19 cellular contexts compared by ENCODE assay signal in genomic region chr22:49872347-49872746, GRCh38. TPM values are rescaled to one million over a fixed set of nuclear protein-coding genes. Genes with fewer than 3 reads are reported as not detected.
DNase-seq lines count a peak whose midpoint lies in the region; ATAC-seq, FAIRE-seq and TF ChIP-seq lines count a peak whose summit lies in the region.
"Had no signal": no experiment of that assay in that cellular context is flagged by ENCODE, and none has a peak within 500 bp of the region (broad histone marks: within the 10 kb centered on the region; RNA-seq: fewer than 3 reads in every experiment).

No MANE protein-coding gene starts in this region.

- in situ Hi-C loops in K562 (cut with MboI) (no loop called here), ACHN (cut with HindIII; ENCODE audit: low pct_ligation_motif_present, low pct_unique_long_range_greater_than_20kb, low sequenced_read_pairs) (no loop called here)

- H3K9me3 ChIP-seq in CD4-positive, alpha-beta T cell (ENCODE audit: control insufficient read depth, low read length), result peaks cover 3% of the 10 kb centered on the region
- H3K9me3 ChIP-seq in CD4-positive, alpha-beta memory T cell (ENCODE audit: control insufficient read depth in 1 of 2, low read length in 2 of 2), result no peaks in the 10 kb centered on the region
- peaks cover 3% of the 10 kb centered on the region for H3K9me3 ChIP-seq in K562 (replicated peaks; ENCODE audit: control insufficient read depth, insufficient read depth, low read depth, low read length)
- H3K9me3 ChIP-seq: Peyer's patch had no signal

- H3K9me3 Mint-ChIP-seq in CD4-positive, alpha-beta T cell, result peaks cover 5% of the 10 kb centered on the region
- peaks cover 0 to 19% (median 7%) of the 10 kb centered on the region in 8 donors for H3K9me3 Mint-ChIP-seq in CD4-positive, alpha-beta memory T cell

- no peaks in the 10 kb centered on the region for H3K27me3 ChIP-seq in CD4-positive, alpha-beta T cell (ENCODE audit: control insufficient read depth, insufficient read depth, low read length)
- H3K27me3 ChIP-seq in CD4-positive, alpha-beta memory T cell (ENCODE audit: insufficient read depth, low read length), result no peaks in the 10 kb centered on the region
- no peaks in the 10 kb centered on the region for H3K27me3 ChIP-seq in K562 (ENCODE audit: control insufficient read depth in 2 of 2, insufficient read depth in 2 of 2, low read length in 2 of 2)
- H3K27me3 ChIP-seq: BLaER1 treated with 17β-estradiol and CSF1 and Interleukin-3, amounts not matched to agents 10 nM and 100 nM; Peyer's patch; SJCRH30 had no signal

- H2AFZ ChIP-seq in K562 (ENCODE audit: low read depth, low read length), result no peak overlapping the region

- no peaks in the 10 kb centered on the region for H3K27me3 Mint-ChIP-seq in CD4-positive, alpha-beta T cell
- H3K27me3 Mint-ChIP-seq in CD4-positive, alpha-beta memory T cell, result no peaks in the 10 kb centered on the region

- no peak for TF ChIP-seq CTCF in CD4-positive, alpha-beta T cell (IDR thresholded peaks at IDR 0.05)
- no peak for TF ChIP-seq CTCF in K562 (IDR thresholded peaks at IDR 0.05 in 2 of 3, conservative IDR thresholded peaks at IDR 0.05 in 1 of 3; ENCODE audit: insufficient read depth in 2 of 3, low read depth in 1 of 3, low read length in 3 of 3)

- no peak overlapping the region for H3K4me3 Mint-ChIP-seq in CD4-positive, alpha-beta T cell
- H3K4me3 Mint-ChIP-seq in CD4-positive, alpha-beta memory T cell, result peak overlapping the region in 3 of 8 donors; percentile 15 to 32 (median 25)

- H3K36me3 ChIP-seq in CD4-positive, alpha-beta memory T cell (ENCODE audit: insufficient read depth, low read length), result no peaks in the 10 kb centered on the region
- peaks cover 11% of the 10 kb centered on the region; the same call in 2 of the 3 replicates for H3K36me3 ChIP-seq in K562 (ENCODE audit: control insufficient read depth, insufficient read depth, low read length)
- H3K36me3 ChIP-seq: Peyer's patch had no signal

- 23% methylated on average over 7 of the region's 7 CpGs for WGBS in K562 (ENCODE audit: insufficient coverage, low coverage, missing lambda C conversion rate)

- no peak overlapping the region for H3K27ac ChIP-seq in CD4-positive, alpha-beta T cell (ENCODE audit: low read depth, low read length)
- H3K27ac ChIP-seq in CD4-positive, alpha-beta memory T cell (ENCODE audit: low read depth, low read length), result no peak overlapping the region
- peak overlapping the region; percentile 69 for H3K27ac ChIP-seq in K562 (ENCODE audit: extremely low read depth, low read depth, low read length)
- H3K27ac ChIP-seq: BLaER1 treated with 17β-estradiol and CSF1 and Interleukin-3, amounts not matched to agents 10 nM and 100 nM; HL-60; Peyer's patch; SJCRH30 had no signal

- POLR2A ChIA-PET in CD4-positive, alpha-beta T cell (lab: Charles Lee), result interaction anchor here (1.3 kb wide), 1 partner anchor 9 kb away, joined by 3 read pairs; no protein-coding TSS in a partner anchor
- POLR2A ChIA-PET in CD4-positive, alpha-beta memory T cell (lab: Charles Lee; ENCODE audit: partially characterized antibody), result interaction anchor here (5.9 kb wide), 1 partner anchor 17 kb away, joined by 39 read pairs; the partner anchor contains the start of gene ZBED4
- POLR2A ChIA-PET in K562 (lab: Yijun Ruan, JAX), result interaction anchor here (0.8 to 1.4 kb wide), 3 partner anchors 9 to 23 kb away, joined by 3 to 6 read pairs (median 3); no protein-coding TSS in a partner anchor

- TF ChIP-seq POLR2A in K562 (conservative IDR thresholded peaks at IDR 0.05), result no peak

- H4K20me1 ChIP-seq in K562 (replicated peaks; ENCODE audit: control insufficient read depth, insufficient read depth, low read length), result peaks cover 9% of the 10 kb centered on the region; the same call in 1 of the 2 replicates

- peaks cover 63% of the 10 kb centered on the region for H3K4me1 Mint-ChIP-seq in CD4-positive, alpha-beta T cell (ENCODE audit: low read depth)
- peaks cover 43 to 72% (median 61%) of the 10 kb centered on the region in 4 donors for H3K4me1 Mint-ChIP-seq in CD4-positive, alpha-beta memory T cell

- CTCF ChIA-PET in CD4-positive, alpha-beta T cell (lab: Charles Lee), result no interaction called here
- CTCF ChIA-PET in CD4-positive, alpha-beta memory T cell (lab: Charles Lee; ENCODE audit: partially characterized antibody), result interaction anchor here (1.2 to 1.3 kb wide), 2 partner anchors 18 to 105 kb away, joined by 3 to 4 read pairs; no protein-coding TSS in a partner anchor
- CTCF ChIA-PET in K562 (lab: Yijun Ruan, JAX; ENCODE audit: low intra/inter-chr PET ratio), result no interaction called here

- FAIRE-seq in K562 (lab: Jason Lieb, UNC), result peak; percentile 75
- FAIRE-seq: D721Med, H1 had no signal

- no peak for DNase-seq in CD4-positive, alpha-beta T cell
- no peak for DNase-seq in CD4-positive, alpha-beta memory T cell
- DNase-seq in K562 (ENCODE audit: extremely low read depth in 1 of 4, low spot score in 3 of 4), result peak in 1 of 4 experiments; percentile 49
- DNase-seq in NCI-H748 treated with DMSO at 0.1 percent for 48 hours (lab: John Stamatoyannopoulos, UW), result no peak
- no peak for DNase-seq in ACHN
- DNase-seq: DMS53, GDM1, KG1, NCI-H1694, NCI-H2081, NCI-H2171 treated with DMSO at 0.1 percent for 48 hours, NCI-H524 treated with DMSO at 0.1 percent for 48 hours, Peyer's patch, SJCRH30 had no signal

- peak overlapping the region; percentile 62; the same call in 1 of the 2 replicates for H3K4me2 ChIP-seq in K562 (ENCODE audit: insufficient read depth, low read length)
- H3K4me2 ChIP-seq: BLaER1 treated with 17β-estradiol and CSF1 and Interleukin-3, amounts not matched to agents 10 nM and 100 nM had no signal

- ATAC-seq in CD4-positive, alpha-beta T cell (ENCODE audit: poor library complexity), result no peak
- ATAC-seq in K562, result peak; percentile 85
- ATAC-seq: HCT116 had no signal

- H3K4me1 ChIP-seq in CD4-positive, alpha-beta memory T cell (ENCODE audit: insufficient read depth, low read length), result peaks cover 48% of the 10 kb centered on the region
- H3K4me1 ChIP-seq in K562 (replicated peaks in 1 of 2; ENCODE audit: control insufficient read depth in 2 of 2, insufficient read depth in 2 of 2, low read length in 2 of 2), result peaks cover 6 to 13% of the 10 kb centered on the region in 2 experiments; a peak in 4 of 5 replicates
- H3K4me1 ChIP-seq: Peyer's patch, SJCRH30 had no signal

- no peak overlapping the region for H3K9ac ChIP-seq in K562 (ENCODE audit: insufficient read depth in 1 of 2, low read depth in 2 of 2, low read length in 2 of 2)
- H3K9ac ChIP-seq: BLaER1 treated with 17β-estradiol and CSF1 and Interleukin-3, amounts not matched to agents 10 nM and 100 nM had no signal

- no peak overlapping the region for H3K4me3 ChIP-seq in CD4-positive, alpha-beta memory T cell (ENCODE audit: low read length in 2 of 2)
- no peak overlapping the region for H3K4me3 ChIP-seq in K562
- H3K4me3 ChIP-seq: BLaER1 treated with 17β-estradiol and CSF1 and Interleukin-3, amounts not matched to agents 10 nM and 100 nM; Peyer's patch; SJCRH30 had no signal

- peak overlapping the region; percentile 19 for H3K27ac Mint-ChIP-seq in CD4-positive, alpha-beta T cell
- H3K27ac Mint-ChIP-seq in CD4-positive, alpha-beta memory T cell, result peak overlapping the region in 4 of 7 donors; percentile 19 to 77 (median 50)

- no peak for TF ChIP-seq EP300 in K562 (IDR thresholded peaks at IDR 0.05; ENCODE audit: low read length)

- H3K79me2 ChIP-seq in K562 (ENCODE audit: control insufficient read depth, insufficient read depth, low read length), result peaks cover 76% of the 10 kb centered on the region

- no TSS peak for BruUV-seq in K562 (replicated peaks; lab: Mats Ljungman, UMichigan)

- TF ChIP-seq RAD21 in K562 (CRISPR knock-in tag; conservative IDR thresholded peaks at IDR 0.05 in 1 of 2, IDR thresholded peaks at IDR 0.05 in 1 of 2), result no peak

- H3K9me1 ChIP-seq in K562 (ENCODE audit: control insufficient read depth, insufficient read depth, low read length), result no peaks in the 10 kb centered on the region

- H3K36me3 Mint-ChIP-seq in CD4-positive, alpha-beta T cell (ENCODE audit: low read depth), result peaks cover 66% of the 10 kb centered on the region
- H3K36me3 Mint-ChIP-seq in CD4-positive, alpha-beta memory T cell, result peaks cover 39 to 40% of the 10 kb centered on the region in 2 donors

- intact Hi-C loops in CD4-positive, alpha-beta T cell (cut with DNase I, micrococcal nuclease), result no loop called here
- intact Hi-C loops in CD4-positive, alpha-beta memory T cell (cut with micrococcal nuclease), result loop anchor here (5.0 kb wide), 1 partner anchor 35 kb away; no protein-coding TSS in a partner anchor
- intact Hi-C loops in K562 (cut with micrococcal nuclease), result no loop called here

RNA-seq across cellular contexts. Expression of gene ZBED4, which starts 18.7 kb away (rescaled TPM):
- 10 to 100 TPM; 14.8 to 15.0 TPM for total RNA-seq in CD4-positive, alpha-beta T cell
- 10 to 100 TPM; 17.7 to 18.6 TPM for total RNA-seq in CD4-positive, alpha-beta memory T cell
- 10 to 100 TPM in 1 of 2 donors, 1 to 10 TPM in 1; 6.7 to 10.0 TPM for polyA plus RNA-seq in CD4-positive, alpha-beta memory T cell
- 25.1 and 25.4 TPM in 2 replicates for total RNA-seq in K562 (2011; cell fraction: chromatin; rRNA removed; ENCODE audit: low replicate concordance)
- 15.5 and 19.3 TPM in 2 replicates for total RNA-seq in K562 (2011; cell fraction: nucleolus; rRNA removed)
- total RNA-seq in K562 (2011; cell fraction: nucleoplasm; rRNA removed), result 18.1 and 18.4 TPM in 2 replicates
- total RNA-seq in K562 (2014; rRNA removed) (8.1 and 11.0 TPM in 2 replicates), K562 (2014; rRNA removed; fragmentation: Illumina TruSeq; extraction: Trizol) (6.3 and 6.9 TPM in 2 replicates), K562 (2015; rRNA removed; fragmentation: Illumina TruSeq; extraction: Trizol) (7.3 and 7.4 TPM in 2 replicates), K562 (2021) (16.0 and 16.8 TPM in 2 replicates)
- polyA plus RNA-seq in K562 (2011; rRNA removed) (3.8 and 4.5 TPM in 2 replicates), K562 (2014; fragmentation: Illumina TruSeq; extraction: Trizol) (12.2 and 13.2 TPM in 2 replicates), K562 (2014; fragmentation: Nextera tagmentation; extraction: Ambion mirVana) (1 to 10 TPM; 1.5 to 1.6 TPM), K562 (2014; rRNA removed) (7.6 and 7.8 TPM in 2 replicates)
- polyA plus RNA-seq in K562 (2011; cell fraction: cytosol; rRNA removed), result 4.1 and 4.8 TPM in 2 replicates
- polyA plus RNA-seq in K562 (2011; cell fraction: nucleus; rRNA removed), result 6.6 and 7.8 TPM in 2 replicates
- polyA plus RNA-seq in K562 (2012), result 9.9 and 10.0 TPM in 2 replicates
- polyA minus RNA-seq in K562 (2011; rRNA and poly(A)+ RNA removed), result 5.3 and 6.0 TPM in 2 replicates
- polyA minus RNA-seq in K562 (2011; cell fraction: cytosol; rRNA and poly(A)+ RNA removed), result 10.0 and 11.0 TPM in 2 replicates
- 3.5 and 5.0 TPM in 2 replicates for polyA minus RNA-seq in K562 (2011; cell fraction: nucleus; rRNA and poly(A)+ RNA removed)

RNA-seq across cellular contexts. Expression of gene BRD1, which starts 44.7 kb away (rescaled TPM):
- 100 to 1,000 TPM; 129 to 130 TPM for total RNA-seq in CD4-positive, alpha-beta T cell
- total RNA-seq in CD4-positive, alpha-beta memory T cell, result 10 to 100 TPM; 84.0 to 88.1 TPM
- 1 to 10 TPM in 1 of 2 donors, under 1 TPM in 1; 0.94 to 5.1 TPM for polyA plus RNA-seq in CD4-positive, alpha-beta memory T cell
- total RNA-seq in K562 (2011; cell fraction: chromatin; rRNA removed; ENCODE audit: low replicate concordance), result 34.4 and 58.3 TPM in 2 replicates
- total RNA-seq in K562 (2011; cell fraction: nucleolus; rRNA removed), result 28.7 and 34.9 TPM in 2 replicates
- 20.9 and 28.2 TPM in 2 replicates for total RNA-seq in K562 (2011; cell fraction: nucleoplasm; rRNA removed)
- 10.4 and 12.2 TPM in 2 replicates for total RNA-seq in K562 (2014; rRNA removed)
- 5.3 and 7.4 TPM in 2 replicates for total RNA-seq in K562 (2014; rRNA removed; fragmentation: Illumina TruSeq; extraction: Trizol)
- 7.2 and 7.5 TPM in 2 replicates for total RNA-seq in K562 (2015; rRNA removed; fragmentation: Illumina TruSeq; extraction: Trizol)
- 14.1 and 17.6 TPM in 2 replicates for total RNA-seq in K562 (2021)
- polyA plus RNA-seq in K562 (2011; rRNA removed), result 2.4 and 2.5 TPM in 2 replicates
- polyA plus RNA-seq in K562 (2011; cell fraction: cytosol; rRNA removed), result 1.9 and 2.0 TPM in 2 replicates
- polyA plus RNA-seq in K562 (2011; cell fraction: nucleus; rRNA removed), result 11.7 and 17.8 TPM in 2 replicates
- polyA plus RNA-seq in K562 (2012), result 8.5 and 10.4 TPM in 2 replicates
- 5.5 and 8.7 TPM in 2 replicates for polyA plus RNA-seq in K562 (2014; fragmentation: Illumina TruSeq; extraction: Trizol)
- under 1 TPM; 0.42 to 0.63 TPM for polyA plus RNA-seq in K562 (2014; fragmentation: Nextera tagmentation; extraction: Ambion mirVana)
- polyA plus RNA-seq in K562 (2014; rRNA removed), result 8.4 and 9.9 TPM in 2 replicates
- 3.2 and 4.2 TPM in 2 replicates for polyA minus RNA-seq in K562 (2011; rRNA and poly(A)+ RNA removed)
- polyA minus RNA-seq in K562 (2011; cell fraction: cytosol; rRNA and poly(A)+ RNA removed), result 5.6 and 8.6 TPM in 2 replicates
- polyA minus RNA-seq in K562 (2011; cell fraction: nucleus; rRNA and poly(A)+ RNA removed), result 10.8 and 11.2 TPM in 2 replicates

RNA-seq across cellular contexts. Expression of gene ALG12, which starts 45.9 kb away (rescaled TPM):
- total RNA-seq in CD4-positive, alpha-beta T cell, result 10 to 100 TPM; 13.5 to 14.6 TPM
- 10 to 100 TPM; 19.6 to 27.2 TPM for total RNA-seq in CD4-positive, alpha-beta memory T cell
- polyA plus RNA-seq in CD4-positive, alpha-beta memory T cell, result 10 to 100 TPM; 16.9 to 19.0 TPM
- total RNA-seq in K562 (2011; cell fraction: chromatin; rRNA removed; ENCODE audit: low replicate concordance), result 6.2 and 18.5 TPM in 2 replicates
- 20.3 and 21.8 TPM in 2 replicates for total RNA-seq in K562 (2011; cell fraction: nucleolus; rRNA removed)
- total RNA-seq in K562 (2011; cell fraction: nucleoplasm; rRNA removed), result 13.6 and 15.7 TPM in 2 replicates
- total RNA-seq in K562 (2014; rRNA removed), result 3.4 and 5.8 TPM in 2 replicates
- total RNA-seq in K562 (2014; rRNA removed; fragmentation: Illumina TruSeq; extraction: Trizol), result 0.83 and 2.0 TPM in 2 replicates
- total RNA-seq in K562 (2015; rRNA removed; fragmentation: Illumina TruSeq; extraction: Trizol), result 3.7 and 3.8 TPM in 2 replicates
- total RNA-seq in K562 (2021), result 8.5 and 11.0 TPM in 2 replicates
- polyA plus RNA-seq in K562 (2011; rRNA removed), result 2.6 and 3.9 TPM in 2 replicates
- 2.9 and 4.5 TPM in 2 replicates for polyA plus RNA-seq in K562 (2011; cell fraction: cytosol; rRNA removed)
- polyA plus RNA-seq in K562 (2011; cell fraction: nucleus; rRNA removed), result 14.0 and 20.4 TPM in 2 replicates
- 8.3 and 9.5 TPM in 2 replicates for polyA plus RNA-seq in K562 (2012)
- polyA plus RNA-seq in K562 (2014; fragmentation: Illumina TruSeq; extraction: Trizol), result 4.0 and 7.3 TPM in 2 replicates
- under 1 TPM; 0.20 to 0.62 TPM for polyA plus RNA-seq in K562 (2014; fragmentation: Nextera tagmentation; extraction: Ambion mirVana)
- 4.9 and 5.8 TPM in 2 replicates for polyA plus RNA-seq in K562 (2014; rRNA removed)
- polyA minus RNA-seq in K562 (2011; rRNA and poly(A)+ RNA removed), result 2.2 and 3.7 TPM in 2 replicates
- polyA minus RNA-seq in K562 (2011; cell fraction: cytosol; rRNA and poly(A)+ RNA removed), result 3.6 and 3.7 TPM in 2 replicates
- 1.4 and 2.8 TPM in 2 replicates for polyA minus RNA-seq in K562 (2011; cell fraction: nucleus; rRNA and poly(A)+ RNA removed)

RNA-seq across cellular contexts. Expression of gene CRELD2, which starts 46.1 kb away (rescaled TPM):
- 10 to 100 TPM; 21.2 to 23.3 TPM for total RNA-seq in CD4-positive, alpha-beta T cell
- total RNA-seq in CD4-positive, alpha-beta memory T cell, result 10 to 100 TPM; 36.0 to 36.2 TPM
- 10 to 100 TPM; 40.2 to 46.1 TPM for polyA plus RNA-seq in CD4-positive, alpha-beta memory T cell
- total RNA-seq in K562 (2011; cell fraction: chromatin; rRNA removed; ENCODE audit: low replicate concordance), result 25.0 and 46.1 TPM in 2 replicates
- 45.8 and 49.4 TPM in 2 replicates for total RNA-seq in K562 (2011; cell fraction: nucleolus; rRNA removed)
- 32.0 and 37.3 TPM in 2 replicates for total RNA-seq in K562 (2011; cell fraction: nucleoplasm; rRNA removed)
- 25.3 and 33.2 TPM in 2 replicates for total RNA-seq in K562 (2014; rRNA removed)
- 4.9 and 6.3 TPM in 2 replicates for total RNA-seq in K562 (2014; rRNA removed; fragmentation: Illumina TruSeq; extraction: Trizol)
- total RNA-seq in K562 (2015; rRNA removed; fragmentation: Illumina TruSeq; extraction: Trizol), result 10.1 and 10.7 TPM in 2 replicates
- total RNA-seq in K562 (2021), result 19.5 and 19.8 TPM in 2 replicates
- polyA plus RNA-seq in K562 (2011; rRNA removed), result 8.8 and 12.4 TPM in 2 replicates
- polyA plus RNA-seq in K562 (2011; cell fraction: cytosol; rRNA removed), result 12.4 and 16.3 TPM in 2 replicates
- polyA plus RNA-seq in K562 (2011; cell fraction: nucleus; rRNA removed), result 34.7 and 37.7 TPM in 2 replicates
- polyA plus RNA-seq in K562 (2012), result 18.1 and 28.6 TPM in 2 replicates
- 6.3 and 9.3 TPM in 2 replicates for polyA plus RNA-seq in K562 (2014; fragmentation: Illumina TruSeq; extraction: Trizol)
- 1 to 10 TPM in 1 of 2 experiments, under 1 TPM in 1; 0.96 to 1.5 TPM for polyA plus RNA-seq in K562 (2014; fragmentation: Nextera tagmentation; extraction: Ambion mirVana)
- 19.9 and 22.4 TPM in 2 replicates for polyA plus RNA-seq in K562 (2014; rRNA removed)
- polyA minus RNA-seq in K562 (2011; rRNA and poly(A)+ RNA removed), result 2.1 and 2.4 TPM in 2 replicates
- 5.1 and 6.0 TPM in 2 replicates for polyA minus RNA-seq in K562 (2011; cell fraction: cytosol; rRNA and poly(A)+ RNA removed)
- 5.1 and 5.8 TPM in 2 replicates for polyA minus RNA-seq in K562 (2011; cell fraction: nucleus; rRNA and poly(A)+ RNA removed)
